Comparison of ENCODE assay signal across 14 cellular contexts in genomic region chr11:64516226-64516625, GRCh38. TPM values are rescaled to one million over a fixed set of nuclear protein-coding genes. Genes with fewer than 3 reads are reported as not detected.
A peak's percentile ranks its signal among the peaks of the same experiment; 100 is the strongest.
DNase-seq lines count a peak whose midpoint lies in the region; ATAC-seq and TF ChIP-seq lines count a peak whose summit lies in the region.
"Had no signal": no experiment of that assay in that cellular context is flagged by ENCODE, and none has a peak within 500 bp of the region (broad histone marks: within the 10 kb centered on the region; RNA-seq: fewer than 3 reads in every experiment).

No MANE protein-coding gene starts in this region.

- intact Hi-C loops in activated CD4-positive, alpha-beta T cell treated with anti-CD3 and anti-CD28 coated beads, Interleukin-2, amount 10 ng/mL, durations not matched to agents 24 days and 14 days (cut with micrococcal nuclease) = no loop called here
- intact Hi-C loops in activated CD4-positive, alpha-beta memory T cell treated with anti-CD3 and anti-CD28 coated beads for 36 hours (cut with micrococcal nuclease) = no loop called here

- H3K9me3 ChIP-seq in MM.1S (replicated peaks; ENCODE audit: insufficient read depth, low read length) = no peaks in the 10 kb centered on the region
- H3K9me3 ChIP-seq in neural progenitor cell (ENCODE audit: low read depth) = peaks cover 8% of the 10 kb centered on the region

- peak; percentile 27 for TF ChIP-seq CTCF in MM.1S (IDR thresholded peaks at IDR 0.05; ENCODE audit: low read length)
- TF ChIP-seq CTCF in neural progenitor cell (IDR thresholded peaks at IDR 0.05) = peak; percentile 23

- H3K4me1 ChIP-seq in MM.1S (ENCODE audit: low read length) (no peaks in the 10 kb centered on the region), neural progenitor cell (no peaks in the 10 kb centered on the region)
- H3K4me1 ChIP-seq: left lung had no signal

- peak; percentile 74 for DNase-seq in activated CD4-positive, alpha-beta T cell treated with anti-CD3 and anti-CD28 coated beads, Interleukin-2, amount 10 ng/mL, durations not matched to agents 24 days and 14 days
- DNase-seq in activated CD4-positive, alpha-beta T cell treated with anti-CD3 and anti-CD28 coated beads, Interleukin-2, amount 50 U/mL, for 4 hours = no peak
- DNase-seq in MM.1S (no peak), neural progenitor cell (ENCODE audit: low spot score) (no peak), AG20443 (ENCODE audit: low spot score) (no peak), inferior parietal cortex (ENCODE audit: extremely low spot score) (no peak)
- peak; percentile 12 for DNase-seq in activated CD4-positive, alpha-beta memory T cell treated with anti-CD3 and anti-CD28 coated beads for 36 hours
- DNase-seq: activated T-cell treated with anti-CD3 and anti-CD28 coated beads, Interleukin-2, amount 50 U/mL, for 48 hours; stimulated activated CD4-positive, alpha-beta T cell treated with anti-CD3 and anti-CD28 coated beads, Interleukin-2, amount 100 ng/mL, for 48 hours had no signal

- H4K20me1 ChIP-seq in MM.1S (ENCODE audit: insufficient read depth, low read length) = no peaks in the 10 kb centered on the region
- H4K20me1 ChIP-seq in neural progenitor cell (ENCODE audit: low read depth) = no peaks in the 10 kb centered on the region

- no peak for ATAC-seq in GM18505 (IDR thresholded peaks at IDR 0.05; ENCODE audit: unreplicated experiment)
- ATAC-seq: left lung had no signal

- H3K27me3 Mint-ChIP-seq in activated CD4-positive, alpha-beta T cell treated with anti-CD3 and anti-CD28 coated beads, Interleukin-2, amount 10 ng/mL, durations not matched to agents 24 days and 14 days = peaks cover 9% of the 10 kb centered on the region
- peaks cover 20% of the 10 kb centered on the region for H3K27me3 Mint-ChIP-seq in activated CD4-positive, alpha-beta memory T cell treated with anti-CD3 and anti-CD28 coated beads for 36 hours
- H3K27me3 Mint-ChIP-seq in neural progenitor cell (ENCODE audit: insufficient read depth, low read depth) = peaks cover 7% of the 10 kb centered on the region

- H3K27me3 ChIP-seq in MM.1S (replicated peaks; ENCODE audit: insufficient read depth, low read length) = peaks cover 98% of the 10 kb centered on the region
- H3K27me3 ChIP-seq in neural progenitor cell = peaks cover 14% of the 10 kb centered on the region

- H3K4me2 ChIP-seq in MM.1S (ENCODE audit: low read depth, low read length) (no peak overlapping the region), neural progenitor cell (no peak overlapping the region)

- H2AFZ ChIP-seq in MM.1S (ENCODE audit: low read length) (no peak overlapping the region), neural progenitor cell (replicated peaks) (no peak overlapping the region)

- no peaks in the 10 kb centered on the region for H3K36me3 Mint-ChIP-seq in activated CD4-positive, alpha-beta T cell treated with anti-CD3 and anti-CD28 coated beads, Interleukin-2, amount 10 ng/mL, durations not matched to agents 24 days and 14 days (ENCODE audit: low read depth)
- no peaks in the 10 kb centered on the region for H3K36me3 Mint-ChIP-seq in activated CD4-positive, alpha-beta memory T cell treated with anti-CD3 and anti-CD28 coated beads for 36 hours
- no peaks in the 10 kb centered on the region for H3K36me3 Mint-ChIP-seq in neural progenitor cell

- H3K9me2 ChIP-seq in MM.1S (replicated peaks; ENCODE audit: insufficient read depth, low read length) = no peaks in the 10 kb centered on the region

- CTCF ChIA-PET in activated CD4-positive, alpha-beta memory T cell treated with anti-CD3 and anti-CD28 coated beads for 36 hours (lab: Charles Lee) = interaction anchor here (1.4 to 2.3 kb wide), 2 partner anchors 67 to 177 kb away, joined by 3 to 10 read pairs; no protein-coding TSS in a partner anchor

- H3K9me3 Mint-ChIP-seq in activated CD4-positive, alpha-beta T cell treated with anti-CD3 and anti-CD28 coated beads, Interleukin-2, amount 10 ng/mL, durations not matched to agents 24 days and 14 days = no peaks in the 10 kb centered on the region
- peaks cover 2% of the 10 kb centered on the region for H3K9me3 Mint-ChIP-seq in activated CD4-positive, alpha-beta memory T cell treated with anti-CD3 and anti-CD28 coated beads for 36 hours
- peaks cover 12% of the 10 kb centered on the region for H3K9me3 Mint-ChIP-seq in neural progenitor cell
- H3K9me3 Mint-ChIP-seq: stimulated activated naive CD8-positive, alpha-beta T cell treated with anti-CD3 and anti-CD28 coated beads, Interleukin-15, Interleukin-2, amounts not matched to agents 100 ng/mL and 50 ng/mL, for 24 hours had no signal

- H3F3A ChIP-seq in MM.1S (ENCODE audit: insufficient read depth, low read length) (no peaks in the 10 kb centered on the region), neural progenitor cell (ENCODE audit: low read depth) (no peaks in the 10 kb centered on the region)

- no peak overlapping the region for H3K27ac Mint-ChIP-seq in activated CD4-positive, alpha-beta T cell treated with anti-CD3 and anti-CD28 coated beads, Interleukin-2, amount 10 ng/mL, durations not matched to agents 24 days and 14 days
- H3K27ac Mint-ChIP-seq in activated CD4-positive, alpha-beta memory T cell treated with anti-CD3 and anti-CD28 coated beads for 36 hours = no peak overlapping the region
- H3K27ac Mint-ChIP-seq in neural progenitor cell = no peak overlapping the region
- H3K27ac Mint-ChIP-seq: stimulated activated naive CD8-positive, alpha-beta T cell treated with anti-CD3 and anti-CD28 coated beads, Interleukin-15, Interleukin-2, amounts not matched to agents 100 ng/mL and 50 ng/mL, for 24 hours had no signal

- H3K27ac ChIP-seq in MM.1S (ENCODE audit: low read length) = no peak overlapping the region
- H3K27ac ChIP-seq in neural progenitor cell = no peak overlapping the region
- H3K27ac ChIP-seq: cardiac muscle cell, left lung had no signal

- H3K36me3 ChIP-seq in MM.1S (replicated peaks; ENCODE audit: insufficient read depth, low read length) (no peaks in the 10 kb centered on the region), neural progenitor cell (no peaks in the 10 kb centered on the region)
- H3K36me3 ChIP-seq: cardiac muscle cell, left lung had no signal

- H3K4me1 Mint-ChIP-seq in activated CD4-positive, alpha-beta T cell treated with anti-CD3 and anti-CD28 coated beads, Interleukin-2, amount 10 ng/mL, durations not matched to agents 24 days and 14 days = no peaks in the 10 kb centered on the region
- no peaks in the 10 kb centered on the region for H3K4me1 Mint-ChIP-seq in activated CD4-positive, alpha-beta memory T cell treated with anti-CD3 and anti-CD28 coated beads for 36 hours (ENCODE audit: low read depth)
- no peaks in the 10 kb centered on the region for H3K4me1 Mint-ChIP-seq in neural progenitor cell

- H3K4me3 ChIP-seq in MM.1S (ENCODE audit: low read length) = no peak overlapping the region
- H3K4me3 ChIP-seq in neural progenitor cell = no peak overlapping the region
- H3K4me3 ChIP-seq: cardiac muscle cell, left lung had no signal

- no peak for TF ChIP-seq POLR2A in GM18505 (IDR thresholded peaks at IDR 0.05; ENCODE audit: borderline replicate concordance, extremely low read depth, insufficient read depth, insufficient read length)

- H3K9ac ChIP-seq in MM.1S (ENCODE audit: low read length) (no peak overlapping the region), neural progenitor cell (no peak overlapping the region)

- POLR2A ChIA-PET in activated CD4-positive, alpha-beta memory T cell treated with anti-CD3 and anti-CD28 coated beads for 36 hours (lab: Charles Lee) = no interaction called here

- no peaks in the 10 kb centered on the region for H3K79me2 ChIP-seq in MM.1S (ENCODE audit: low read length)
- no peaks in the 10 kb centered on the region for H3K79me2 ChIP-seq in neural progenitor cell (ENCODE audit: low read depth)

- H3K4me3 Mint-ChIP-seq in activated CD4-positive, alpha-beta T cell treated with anti-CD3 and anti-CD28 coated beads, Interleukin-2, amount 10 ng/mL, durations not matched to agents 24 days and 14 days = no peak overlapping the region
- no peak overlapping the region for H3K4me3 Mint-ChIP-seq in activated CD4-positive, alpha-beta memory T cell treated with anti-CD3 and anti-CD28 coated beads for 36 hours
- H3K4me3 Mint-ChIP-seq in neural progenitor cell = no peak overlapping the region
- H3K4me3 Mint-ChIP-seq: stimulated activated naive CD8-positive, alpha-beta T cell treated with anti-CD3 and anti-CD28 coated beads, Interleukin-15, Interleukin-2, amounts not matched to agents 100 ng/mL and 50 ng/mL, for 24 hours had no signal

RNA-seq across cellular contexts. Expression of gene SLC22A11, which starts 39.5 kb away (rescaled TPM):
- not detected in 2 replicates for total RNA-seq in activated CD4-positive, alpha-beta T cell treated with anti-CD3 and anti-CD28 coated beads, Interleukin-2, amount 10 ng/mL, durations not matched to agents 24 days and 14 days
- total RNA-seq in activated CD4-positive, alpha-beta memory T cell treated with anti-CD3 and anti-CD28 coated beads for 36 hours = not detected
- not detected in 2 replicates for total RNA-seq in neural progenitor cell (ENCODE audit: low replicate concordance)
- total RNA-seq: cardiac muscle cell, left lung, omental fat pad had no signal

Comparison
In these comparisons a context has a peak if more than half of its experiments do, and no peak if none do; other contexts are left out.
1. DNase-seq: peak in activated CD4-positive, alpha-beta T cell treated with anti-CD3 and anti-CD28 coated beads, Interleukin-2, amount 10 ng/mL, durations not matched to agents 24 days and 14 days (single experiment) and activated CD4-positive, alpha-beta memory T cell treated with anti-CD3 and anti-CD28 coated beads for 36 hours (single experiment); none in activated CD4-positive, alpha-beta T cell treated with anti-CD3 and anti-CD28 coated beads, Interleukin-2, amount 50 U/mL, for 4 hours (0 of 2), MM.1S (single experiment), neural progenitor cell (single experiment), AG20443 (single experiment) and inferior parietal cortex (single experiment).